In genomic region chr3:16516695-16517481, GRCh38 we compare ENCODE assay signal across 8 cellular contexts. TPM values are rescaled to one million over a fixed set of nuclear protein-coding genes. Genes with fewer than 3 reads are reported as not detected.
A peak's percentile ranks its signal among the peaks of the same experiment; 100 is the strongest.
DNase-seq lines count a peak whose midpoint lies in the region; ATAC-seq and FAIRE-seq lines count a peak whose summit lies in the region.

No MANE protein-coding gene starts in this region.

- peaks cover 34% of the 10 kb centered on the region for H3K27me3 ChIP-seq in H7 (ENCODE audit: control insufficient read depth, insufficient read depth, low read length)

- peak overlapping the region; percentile 91 to 99 (median 98) for H3K27ac Mint-ChIP-seq in naive B cell

- DNase-seq in GM03348 (ENCODE audit: low spot score) (peak; percentile 73), H7 (peak; percentile 74), RCC 7860 (ENCODE audit: low spot score) (peak; percentile 14), dermis microvascular lymphatic vessel endothelial cell (ENCODE audit: low read depth in 2 of 2) (peak; percentile 57 to 77), naive B cell (peak; percentile 30), NCI-H2196 (lab: John Stamatoyannopoulos, UW; ENCODE audit: unreplicated experiment) (no peak), NCI-H2029 treated with DMSO at 0.1 percent for 48 hours (lab: John Stamatoyannopoulos, UW) (no peak)

- no peak overlapping the region for H3K4me3 ChIP-seq in H7 (ENCODE audit: insufficient read depth, low read depth, low read length)

- H3K27me3 Mint-ChIP-seq in naive B cell: no peaks in the 10 kb centered on the region

- H3K36me3 ChIP-seq in H7 (replicated peaks; ENCODE audit: control insufficient read depth, insufficient read depth, low read length): no peaks in the 10 kb centered on the region

- peak overlapping the region; percentile 15 to 96 (median 88) for H3K4me3 Mint-ChIP-seq in naive B cell

- H3K9me3 Mint-ChIP-seq in naive B cell: no peaks in the 10 kb centered on the region

- H3K4me1 Mint-ChIP-seq in naive B cell: peaks cover 67 to 92% (median 88%) of the 10 kb centered on the region in 3 donors

- no peaks in the 10 kb centered on the region for H3K36me3 Mint-ChIP-seq in naive B cell

- FAIRE-seq in RCC 7860 (lab: Jason Lieb, UNC): no peak

- no peak for ATAC-seq in naive B cell (ENCODE audit: low read depth in 2 of 2)
- ATAC-seq in activated CD4-positive, CD25-positive, alpha-beta regulatory T cell treated with anti-CD3 and anti-CD28 coated beads, Interleukin-2, amount 50 U/mL, for 24 hours: no peak

RNA-seq across cellular contexts. Expression of gene RFTN1, which starts 3.4 kb away (rescaled TPM):
- 0.81 and 0.90 TPM in 2 replicates for total RNA-seq in H7 (2014; rRNA removed; shearing (Covaris generic))
- total RNA-seq in dermis microvascular lymphatic vessel endothelial cell: 19.3 and 29.0 TPM in 2 replicates
- polyA plus RNA-seq in naive B cell (ENCODE audit: low read depth in 6 of 6): 100 to 1,000 TPM in 3 of 6 donors, 10 to 100 TPM in 3; 63.0 to 147 (median 106) TPM

Comparison
In these comparisons a context has a peak if more than half of its experiments do, and no peak if none do; other contexts are left out.
1. DNase-seq: peak in GM03348 (single experiment), H7 (single experiment), RCC 7860 (single experiment), dermis microvascular lymphatic vessel endothelial cell (2 of 2) and naive B cell (single experiment); none in NCI-H2196 (single experiment) and NCI-H2029 treated with DMSO at 0.1 percent for 48 hours (single experiment).
2. RNA of gene RFTN1, which starts 3.4 kb away (total RNA-seq): 19.3 to 29.0 TPM in dermis microvascular lymphatic vessel endothelial cell; 0.81 to 0.90 TPM in H7; every median in the first group is over 10 times any median in the second.